In the genomic region with DNA sequence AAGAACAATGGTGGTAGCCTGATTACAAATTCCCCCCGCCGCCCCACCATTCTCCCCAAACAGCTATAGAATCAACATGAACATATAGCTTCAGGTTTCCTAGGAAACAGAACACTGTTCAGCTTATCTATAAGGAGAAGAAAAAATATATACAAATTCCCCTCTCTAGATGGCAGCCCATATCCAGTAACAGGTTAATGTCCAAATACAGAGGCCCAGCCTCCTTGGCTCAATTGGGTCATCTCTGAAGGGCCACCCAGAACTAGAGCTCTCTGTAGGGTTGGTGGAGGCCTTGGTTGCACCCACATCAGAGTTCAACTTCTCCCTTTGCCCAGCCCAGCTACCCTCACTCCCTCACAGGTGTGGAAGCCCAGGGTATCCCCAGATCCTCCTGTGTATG, we compare ENCODE assay signal across 20 cellular contexts.
"Had no signal": no experiment of that assay in that cellular context is flagged by ENCODE, and none has a peak within 500 bp of the region (broad histone marks: within the 10 kb centered on the region; RNA-seq: fewer than 3 reads in every experiment).

No MANE protein-coding gene starts in this region.

- H3K4me3 Mint-ChIP-seq: activated CD4-positive, alpha-beta memory T cell treated with anti-CD3 and anti-CD28 coated beads, Interleukin-2, amount 10 ng/mL, durations not matched to agents 7 days and 5 days; activated CD4-positive, alpha-beta T cell treated with anti-CD3 and anti-CD28 coated beads for 36 hours; activated naive CD8-positive, alpha-beta T cell; activated T-cell treated with anti-CD3 and anti-CD28 coated beads, Interleukin-2, amount 50 U/mL, for 4 hours; memory B cell; naive thymus-derived CD8-positive, alpha-beta T cell had no signal

- H3K4me3 ChIP-seq: esophagus squamous epithelium, left lung, transverse colon had no signal

- H3K27ac Mint-ChIP-seq: activated CD4-positive, alpha-beta memory T cell treated with anti-CD3 and anti-CD28 coated beads, Interleukin-2, amount 10 ng/mL, durations not matched to agents 7 days and 5 days; activated CD4-positive, alpha-beta T cell treated with anti-CD3 and anti-CD28 coated beads for 36 hours; activated naive CD8-positive, alpha-beta T cell; memory B cell had no signal

- H3K36me3 ChIP-seq: left lung, transverse colon, WERI-Rb-1 had no signal

- H3K27me3 ChIP-seq: esophagus squamous epithelium, left lung, transverse colon had no signal

- DNase-seq: activated CD4-positive, alpha-beta memory T cell treated with anti-CD3 and anti-CD28 coated beads, Interleukin-2, amount 10 ng/mL, durations not matched to agents 7 days and 5 days; activated CD4-positive, alpha-beta T cell treated with anti-CD3 and anti-CD28 coated beads for 36 hours; activated effector memory CD4-positive, alpha-beta T cell treated with anti-CD3 and anti-CD28 coated beads, Interleukin-2, amount 50 U/mL, for 16 hours; activated T-cell treated with anti-CD3 and anti-CD28 coated beads, Interleukin-2, amount 50 U/mL, for 4 hours; amniotic stem cell; caudate nucleus; esophagus squamous epithelium; hippocampal formation; left lung; naive thymus-derived CD8-positive, alpha-beta T cell; stimulated activated CD4-positive, alpha-beta T cell treated with anti-CD3 and anti-CD28 coated beads, Interleukin-15, amount 100 ng/mL, for 24 hours; stimulated activated CD4-positive, alpha-beta T cell treated with anti-CD3 and anti-CD28 coated beads, Interleukin-4, amount 100 ng/mL, for 1 hour; stimulated activated naive CD4-positive, alpha-beta T cell; T1000; transverse colon; WERI-Rb-1 had no signal

- FAIRE-seq: colon, keratinocyte had no signal

- H3K9me3 Mint-ChIP-seq: activated CD4-positive, alpha-beta memory T cell treated with anti-CD3 and anti-CD28 coated beads, Interleukin-2, amount 10 ng/mL, durations not matched to agents 7 days and 5 days; activated T-cell treated with anti-CD3 and anti-CD28 coated beads, Interleukin-2, amount 50 U/mL, for 4 hours; memory B cell; naive thymus-derived CD8-positive, alpha-beta T cell had no signal

- H3K27me3 Mint-ChIP-seq: activated CD4-positive, alpha-beta memory T cell treated with anti-CD3 and anti-CD28 coated beads, Interleukin-2, amount 10 ng/mL, durations not matched to agents 7 days and 5 days; activated CD4-positive, alpha-beta T cell treated with anti-CD3 and anti-CD28 coated beads for 36 hours; activated naive CD8-positive, alpha-beta T cell; memory B cell; naive thymus-derived CD8-positive, alpha-beta T cell had no signal

- H3K36me3 Mint-ChIP-seq: activated naive CD8-positive, alpha-beta T cell; memory B cell had no signal

- H3K4me1 Mint-ChIP-seq: activated CD4-positive, alpha-beta memory T cell treated with anti-CD3 and anti-CD28 coated beads, Interleukin-2, amount 10 ng/mL, durations not matched to agents 7 days and 5 days; activated CD4-positive, alpha-beta T cell treated with anti-CD3 and anti-CD28 coated beads for 36 hours; memory B cell had no signal

- H3K27ac ChIP-seq: esophagus squamous epithelium, left lung, transverse colon, WERI-Rb-1 had no signal

- ATAC-seq: activated CD4-positive, alpha-beta T cell treated with anti-CD3 and anti-CD28 coated beads for 36 hours; activated T-cell treated with anti-CD3 and anti-CD28 coated beads, Interleukin-2, amount 50 U/mL, for 4 hours; left lung; naive thymus-derived CD8-positive, alpha-beta T cell had no signal

- H3K9me3 ChIP-seq: esophagus squamous epithelium, left lung, transverse colon had no signal
